In genomic region chr11:5123802-5124521, GRCh38 we compare ENCODE assay signal across 8 cellular contexts. TPM values are rescaled to one million over a fixed set of nuclear protein-coding genes. Genes with fewer than 3 reads are reported as not detected.
DNase-seq lines count a peak whose midpoint lies in the region; ATAC-seq and TF ChIP-seq lines count a peak whose summit lies in the region.

No MANE protein-coding gene starts in this region.

- no peaks in the 10 kb centered on the region for H3K9me3 Mint-ChIP-seq in activated naive CD8-positive, alpha-beta T cell treated with anti-CD3 and anti-CD28 coated beads, Interleukin-2, amount 50 U/mL, for 24 hours

- ATAC-seq in GM21529 (IDR thresholded peaks at IDR 0.05; ENCODE audit: unreplicated experiment) (peak; percentile 94), left ventricle myocardium superior (peak; percentile 57)
- peak; percentile 43 for ATAC-seq in activated naive CD8-positive, alpha-beta T cell treated with anti-CD3 and anti-CD28 coated beads, Interleukin-2, amount 50 U/mL, for 24 hours

- peak; percentile 87 for DNase-seq in G401 (ENCODE audit: low spot score)
- peak; percentile 48 for DNase-seq in Jurkat, Clone E6-1 (ENCODE audit: low read depth, low spot score)
- DNase-seq in RWPE1 (ENCODE audit: low spot score): peak; percentile 36
- peak; percentile 51 for DNase-seq in activated naive CD8-positive, alpha-beta T cell treated with anti-CD3 and anti-CD28 coated beads, Interleukin-2, amount 50 U/mL, for 24 hours
- DNase-seq in left ventricle myocardium superior: peak; percentile 37
- DNase-seq in retinal pigment epithelial cell (ENCODE audit: low read depth): no peak
- DNase-seq in GM19240 (ENCODE audit: insufficient read length, low spot score): no peak

- POLR2A ChIA-PET in RWPE1 (lab: Yijun Ruan, JAX; ENCODE audit: low non-redundant PET): no interaction called here

- H3K27ac ChIP-seq in RWPE1: no peak overlapping the region

- H3K4me3 ChIP-seq in Jurkat, Clone E6-1 (ENCODE audit: low read length): no peak overlapping the region
- H3K4me3 ChIP-seq in retinal pigment epithelial cell (ENCODE audit: low read length): no peak overlapping the region

- H3K27ac Mint-ChIP-seq in activated naive CD8-positive, alpha-beta T cell treated with anti-CD3 and anti-CD28 coated beads, Interleukin-2, amount 50 U/mL, for 24 hours: no peak overlapping the region

- in situ Hi-C loops in G401 (cut with HindIII; ENCODE audit: low sequenced_read_pairs): no loop called here

- TF ChIP-seq CTCF in RWPE1 (conservative IDR thresholded peaks at IDR 0.05; ENCODE audit: low read depth) (peak; percentile 82), retinal pigment epithelial cell (conservative IDR thresholded peaks at IDR 0.05; ENCODE audit: low read depth, low read length) (peak; percentile 93)

- peaks cover 15% of the 10 kb centered on the region for H3K27me3 Mint-ChIP-seq in activated naive CD8-positive, alpha-beta T cell treated with anti-CD3 and anti-CD28 coated beads, Interleukin-2, amount 50 U/mL, for 24 hours

- no peaks in the 10 kb centered on the region for H3K36me3 Mint-ChIP-seq in activated naive CD8-positive, alpha-beta T cell treated with anti-CD3 and anti-CD28 coated beads, Interleukin-2, amount 50 U/mL, for 24 hours (ENCODE audit: low read depth)

- H3K4me1 Mint-ChIP-seq in activated naive CD8-positive, alpha-beta T cell treated with anti-CD3 and anti-CD28 coated beads, Interleukin-2, amount 50 U/mL, for 24 hours: no peaks in the 10 kb centered on the region

- CTCF ChIA-PET in RWPE1 (lab: Yijun Ruan, JAX): interaction anchor here (0.8 to 1.0 kb wide), 2 partner anchors 18 to 487 kb away, joined by 4 to 5 read pairs; no protein-coding TSS in a partner anchor

- H3K4me3 Mint-ChIP-seq in activated naive CD8-positive, alpha-beta T cell treated with anti-CD3 and anti-CD28 coated beads, Interleukin-2, amount 50 U/mL, for 24 hours: no peak overlapping the region

- intact Hi-C loops in left ventricle myocardium superior (cut with micrococcal nuclease): loop anchor here (5.0 kb wide), 1 partner anchor 258 kb away; the partner anchor contains the start of gene OR51M1

RNA-seq across cellular contexts. Expression of gene OR52A5, which starts 14.2 kb away (rescaled TPM):
- not detected in 2 replicates for total RNA-seq in G401 (2014; rRNA removed; shearing (Covaris generic))
- polyA plus RNA-seq in Jurkat, Clone E6-1 (2012; ENCODE audit: insufficient read depth, insufficient read length): not detected
- not detected for total RNA-seq in left ventricle myocardium superior

RNA-seq across cellular contexts. Expression of gene OR52A1, which starts 30.6 kb away (rescaled TPM):
- total RNA-seq in G401 (2014; rRNA removed; shearing (Covaris generic)): not detected in 2 replicates
- not detected for polyA plus RNA-seq in Jurkat, Clone E6-1 (2012; ENCODE audit: insufficient read depth, insufficient read length)
- total RNA-seq in left ventricle myocardium superior: not detected

RNA-seq across cellular contexts. Expression of gene OR52E1, which starts 54.6 kb away (rescaled TPM):
- total RNA-seq in G401 (2014; rRNA removed; shearing (Covaris generic)): not detected in 2 replicates
- not detected for polyA plus RNA-seq in Jurkat, Clone E6-1 (2012; ENCODE audit: insufficient read depth, insufficient read length)
- total RNA-seq in left ventricle myocardium superior: not detected

Comparison
In these comparisons a context has a peak if more than half of its experiments do, and no peak if none do; other contexts are left out.
1. DNase-seq: peak in G401 (single experiment), Jurkat, Clone E6-1 (single experiment), RWPE1 (single experiment), activated naive CD8-positive, alpha-beta T cell treated with anti-CD3 and anti-CD28 coated beads, Interleukin-2, amount 50 U/mL, for 24 hours (single experiment) and left ventricle myocardium superior (single experiment); none in retinal pigment epithelial cell (single experiment) and GM19240 (single experiment).
2. ATAC-seq: peak in every context shown above with its lines; median percentile 94 in GM21529; 57 in left ventricle myocardium superior; 43 in activated naive CD8-positive, alpha-beta T cell treated with anti-CD3 and anti-CD28 coated beads, Interleukin-2, amount 50 U/mL, for 24 hours.